In genomic region chr1:75672108-75672507, GRCh38 we compare ENCODE assay signal across 13 cellular contexts. TPM values are rescaled to one million over a fixed set of nuclear protein-coding genes. Genes with fewer than 3 reads are reported as not detected.
DNase-seq lines count a peak whose midpoint lies in the region; ATAC-seq and TF ChIP-seq lines count a peak whose summit lies in the region.
"Had no signal": no experiment of that assay in that cellular context is flagged by ENCODE, and none has a peak within 500 bp of the region (broad histone marks: within the 10 kb centered on the region; RNA-seq: fewer than 3 reads in every experiment).

No MANE protein-coding gene starts in this region.

- no peak for TF ChIP-seq CTCF in mammary epithelial cell (conservative IDR thresholded peaks at IDR 0.05 in 1 of 2, IDR thresholded peaks at IDR 0.05 in 1 of 2; ENCODE audit: extremely low read depth in 1 of 2, insufficient read depth in 1 of 2, low read depth in 1 of 2, low read length in 2 of 2)
- no peak for TF ChIP-seq CTCF in MCF 10A (IDR thresholded peaks at IDR 0.05; ENCODE audit: unreplicated experiment)
- no peak for TF ChIP-seq CTCF in PC-9 (conservative IDR thresholded peaks at IDR 0.05)
- TF ChIP-seq CTCF in progenitor cell of endocrine pancreas (IDR thresholded peaks at IDR 0.05; ENCODE audit: unreplicated experiment): no peak
- TF ChIP-seq CTCF in foreskin fibroblast (IDR thresholded peaks at IDR 0.05; ENCODE audit: low read depth, low read length): no peak

- H4K20me1 ChIP-seq in mammary epithelial cell (ENCODE audit: insufficient read depth, low read length): no peaks in the 10 kb centered on the region
- no peaks in the 10 kb centered on the region for H4K20me1 ChIP-seq in PC-9 (ENCODE audit: insufficient read depth)

- peaks cover 13% of the 10 kb centered on the region for H3K4me1 ChIP-seq in mammary epithelial cell (ENCODE audit: insufficient read depth, low read length)
- H3K4me1 ChIP-seq in PC-9 (replicated peaks; ENCODE audit: insufficient read depth): peaks cover 14% of the 10 kb centered on the region

- no peak overlapping the region for H3K9ac ChIP-seq in mammary epithelial cell (ENCODE audit: insufficient read depth, low read length)

- no peaks in the 10 kb centered on the region for H3K9me3 Mint-ChIP-seq in MCF 10A (ENCODE audit: unreplicated experiment)
- H3K9me3 Mint-ChIP-seq in progenitor cell of endocrine pancreas (ENCODE audit: low read depth): peaks cover 1% of the 10 kb centered on the region

- H3K9me3 ChIP-seq in mammary epithelial cell (replicated peaks; ENCODE audit: insufficient read depth, low read length) (no peaks in the 10 kb centered on the region), PC-9 (ENCODE audit: insufficient read depth, low read depth) (no peaks in the 10 kb centered on the region; the same call in 1 of the 2 replicates)

- H2AFZ ChIP-seq in mammary epithelial cell (ENCODE audit: low read depth, low read length) (peak overlapping the region; percentile 78), PC-9 (no peak overlapping the region; the same call in 1 of the 2 replicates)

- 92% methylated on average over 2 of the region's 2 CpGs for WGBS in mammary epithelial cell (ENCODE audit: low coverage, missing lambda C conversion rate)

- no peaks in the 10 kb centered on the region for H3K9me2 ChIP-seq in PC-9 (ENCODE audit: insufficient read depth)

- no peaks in the 10 kb centered on the region for H3K27me3 Mint-ChIP-seq in MCF 10A (ENCODE audit: insufficient read depth, unreplicated experiment)
- H3K27me3 Mint-ChIP-seq in progenitor cell of endocrine pancreas: no peaks in the 10 kb centered on the region

- dilution Hi-C loops in mammary epithelial cell (cut with HindIII; ENCODE audit: low sequenced_read_pairs): no loop called here

- H3K27me3 ChIP-seq in mammary epithelial cell (ENCODE audit: insufficient read depth, low read length) (no peaks in the 10 kb centered on the region), PC-9 (ENCODE audit: insufficient read depth, low read depth) (no peaks in the 10 kb centered on the region)

- no peaks in the 10 kb centered on the region for H3F3A ChIP-seq in PC-9 (ENCODE audit: insufficient read depth, low read depth)

- H3K27ac ChIP-seq in mammary epithelial cell (ENCODE audit: insufficient read depth, low read depth, low read length): no peak overlapping the region
- H3K27ac ChIP-seq in PC-9: peak overlapping the region; percentile 67; the same call in 1 of the 2 replicates
- peak overlapping the region; percentile 43 for H3K27ac ChIP-seq in epithelial cell of prostate

- H3K4me3 Mint-ChIP-seq in MCF 10A (ENCODE audit: unreplicated experiment) (no peak overlapping the region), progenitor cell of endocrine pancreas (ENCODE audit: low read depth) (no peak overlapping the region)

- no peak overlapping the region for H3K27ac Mint-ChIP-seq in MCF 10A (ENCODE audit: low read depth, unreplicated experiment)
- peak overlapping the region; percentile 79 for H3K27ac Mint-ChIP-seq in progenitor cell of endocrine pancreas

- intact Hi-C loops in mammary epithelial cell (cut with micrococcal nuclease) (loop anchor here (2.0 kb wide), 1 partner anchor 115 kb away; the partner anchor contains the start of gene RABGGTB), MCF 10A (cut with micrococcal nuclease) (no loop called here), PC-9 (cut with micrococcal nuclease; ENCODE audit: unreplicated experiment) (no loop called here)

- H3K36me3 Mint-ChIP-seq in MCF 10A (ENCODE audit: insufficient read depth, unreplicated experiment) (no peaks in the 10 kb centered on the region), progenitor cell of endocrine pancreas (ENCODE audit: insufficient read depth) (no peaks in the 10 kb centered on the region)

- ATAC-seq in HG02623 (IDR thresholded peaks at IDR 0.05; ENCODE audit: unreplicated experiment): no peak

- in situ Hi-C loops in mammary epithelial cell (cut with MboI; ENCODE audit: low sequenced_read_pairs in 2 of 2): no loop called here

- no TSS peak for BruUV-seq in mammary epithelial cell (replicated peaks; lab: Mats Ljungman, UMichigan)
- no TSS peak for BruUV-seq in MCF 10A (replicated peaks; lab: Mats Ljungman, UMichigan)
- no TSS peak for BruUV-seq in PC-9 (replicated peaks; lab: Mats Ljungman, UMichigan)

- POLR2A ChIA-PET in MCF 10A (lab: Yijun Ruan, JAX) (no interaction called here), PC-9 (lab: Charles Lee; ENCODE audit: unreplicated experiment) (interaction anchor here (0.6 kb wide), 1 partner anchor 54 kb away, joined by 4 read pairs; no protein-coding TSS in a partner anchor)

- H3K4me1 Mint-ChIP-seq in MCF 10A (ENCODE audit: insufficient read depth, unreplicated experiment): peaks cover 11% of the 10 kb centered on the region
- H3K4me1 Mint-ChIP-seq in progenitor cell of endocrine pancreas (ENCODE audit: low read depth): peaks cover 25% of the 10 kb centered on the region

- DNase-seq in mammary epithelial cell: no peak
- no peak for DNase-seq in MCF 10A (ENCODE audit: unreplicated experiment)
- no peak for DNase-seq in PC-9
- no peak for DNase-seq in epithelial cell of prostate (ENCODE audit: low read depth, low spot score)
- DNase-seq in progenitor cell of endocrine pancreas (ENCODE audit: low spot score, unreplicated experiment): no peak
- DNase-seq in foreskin fibroblast: no peak
- no peak for DNase-seq in NAMALWA (ENCODE audit: low spot score)
- DNase-seq: 8988T, C1 segment of cervical spinal cord, NCI-H1092 treated with DMSO at 0.1 percent for 48 hours, NCI-H1694 treated with DMSO at 0.1 percent for 48 hours had no signal

- CTCF ChIA-PET in mammary epithelial cell (lab: Charles Lee; ENCODE audit: low non-redundant PET) (no interaction called here), MCF 10A (lab: Yijun Ruan, JAX) (no interaction called here), PC-9 (lab: Charles Lee) (no interaction called here)

- H3K4me3 ChIP-seq in mammary epithelial cell (replicated peaks in 1 of 3; ENCODE audit: insufficient read depth in 1 of 3, low read depth in 2 of 3, low read length in 3 of 3): no peak overlapping the region
- no peak overlapping the region for H3K4me3 ChIP-seq in PC-9
- no peak overlapping the region for H3K4me3 ChIP-seq in foreskin fibroblast (ENCODE audit: low read depth in 1 of 2, low read length in 2 of 2)
- H3K4me3 ChIP-seq: GM12878 had no signal

- H3K4me2 ChIP-seq in mammary epithelial cell (ENCODE audit: insufficient read depth, low read depth, low read length) (no peak overlapping the region), PC-9 (peak overlapping the region; percentile 50; the same call in 1 of the 2 replicates)

- H3K36me3 ChIP-seq in mammary epithelial cell (ENCODE audit: insufficient read depth, low read length): no peaks in the 10 kb centered on the region
- H3K36me3 ChIP-seq in PC-9 (ENCODE audit: low read depth): no peaks in the 10 kb centered on the region

- H3K79me2 ChIP-seq in mammary epithelial cell (ENCODE audit: insufficient read depth, low read length) (no peaks in the 10 kb centered on the region), PC-9 (ENCODE audit: low read depth) (no peaks in the 10 kb centered on the region)

RNA-seq across cellular contexts. Expression of gene ACADM, which starts 52.4 kb away (rescaled TPM):
- 10 to 100 TPM; 24.2 to 24.4 TPM for total RNA-seq in mammary epithelial cell
- 12.0 TPM for polyA plus RNA-seq in mammary epithelial cell
- polyA minus RNA-seq in mammary epithelial cell: 1.1 TPM
- 35.7 and 43.2 TPM in 2 replicates for total RNA-seq in MCF 10A (2022)
- total RNA-seq in PC-9 (2021): 33.0 and 36.5 TPM in 2 replicates
- 60.1 and 61.2 TPM in 2 replicates for total RNA-seq in progenitor cell of endocrine pancreas
